Comparison of ENCODE assay signal across 2 cellular contexts in genomic region chr1:225445644-225446297, GRCh38.
TF ChIP-seq lines count a peak whose summit lies in the region.

No MANE protein-coding gene starts in this region.

TF ChIP-seq in GM23338, 12 proteins besides CTCF, POLR2A, EP300 and RAD21 (continued from another document):
- TF ChIP-seq, protein P1, sequence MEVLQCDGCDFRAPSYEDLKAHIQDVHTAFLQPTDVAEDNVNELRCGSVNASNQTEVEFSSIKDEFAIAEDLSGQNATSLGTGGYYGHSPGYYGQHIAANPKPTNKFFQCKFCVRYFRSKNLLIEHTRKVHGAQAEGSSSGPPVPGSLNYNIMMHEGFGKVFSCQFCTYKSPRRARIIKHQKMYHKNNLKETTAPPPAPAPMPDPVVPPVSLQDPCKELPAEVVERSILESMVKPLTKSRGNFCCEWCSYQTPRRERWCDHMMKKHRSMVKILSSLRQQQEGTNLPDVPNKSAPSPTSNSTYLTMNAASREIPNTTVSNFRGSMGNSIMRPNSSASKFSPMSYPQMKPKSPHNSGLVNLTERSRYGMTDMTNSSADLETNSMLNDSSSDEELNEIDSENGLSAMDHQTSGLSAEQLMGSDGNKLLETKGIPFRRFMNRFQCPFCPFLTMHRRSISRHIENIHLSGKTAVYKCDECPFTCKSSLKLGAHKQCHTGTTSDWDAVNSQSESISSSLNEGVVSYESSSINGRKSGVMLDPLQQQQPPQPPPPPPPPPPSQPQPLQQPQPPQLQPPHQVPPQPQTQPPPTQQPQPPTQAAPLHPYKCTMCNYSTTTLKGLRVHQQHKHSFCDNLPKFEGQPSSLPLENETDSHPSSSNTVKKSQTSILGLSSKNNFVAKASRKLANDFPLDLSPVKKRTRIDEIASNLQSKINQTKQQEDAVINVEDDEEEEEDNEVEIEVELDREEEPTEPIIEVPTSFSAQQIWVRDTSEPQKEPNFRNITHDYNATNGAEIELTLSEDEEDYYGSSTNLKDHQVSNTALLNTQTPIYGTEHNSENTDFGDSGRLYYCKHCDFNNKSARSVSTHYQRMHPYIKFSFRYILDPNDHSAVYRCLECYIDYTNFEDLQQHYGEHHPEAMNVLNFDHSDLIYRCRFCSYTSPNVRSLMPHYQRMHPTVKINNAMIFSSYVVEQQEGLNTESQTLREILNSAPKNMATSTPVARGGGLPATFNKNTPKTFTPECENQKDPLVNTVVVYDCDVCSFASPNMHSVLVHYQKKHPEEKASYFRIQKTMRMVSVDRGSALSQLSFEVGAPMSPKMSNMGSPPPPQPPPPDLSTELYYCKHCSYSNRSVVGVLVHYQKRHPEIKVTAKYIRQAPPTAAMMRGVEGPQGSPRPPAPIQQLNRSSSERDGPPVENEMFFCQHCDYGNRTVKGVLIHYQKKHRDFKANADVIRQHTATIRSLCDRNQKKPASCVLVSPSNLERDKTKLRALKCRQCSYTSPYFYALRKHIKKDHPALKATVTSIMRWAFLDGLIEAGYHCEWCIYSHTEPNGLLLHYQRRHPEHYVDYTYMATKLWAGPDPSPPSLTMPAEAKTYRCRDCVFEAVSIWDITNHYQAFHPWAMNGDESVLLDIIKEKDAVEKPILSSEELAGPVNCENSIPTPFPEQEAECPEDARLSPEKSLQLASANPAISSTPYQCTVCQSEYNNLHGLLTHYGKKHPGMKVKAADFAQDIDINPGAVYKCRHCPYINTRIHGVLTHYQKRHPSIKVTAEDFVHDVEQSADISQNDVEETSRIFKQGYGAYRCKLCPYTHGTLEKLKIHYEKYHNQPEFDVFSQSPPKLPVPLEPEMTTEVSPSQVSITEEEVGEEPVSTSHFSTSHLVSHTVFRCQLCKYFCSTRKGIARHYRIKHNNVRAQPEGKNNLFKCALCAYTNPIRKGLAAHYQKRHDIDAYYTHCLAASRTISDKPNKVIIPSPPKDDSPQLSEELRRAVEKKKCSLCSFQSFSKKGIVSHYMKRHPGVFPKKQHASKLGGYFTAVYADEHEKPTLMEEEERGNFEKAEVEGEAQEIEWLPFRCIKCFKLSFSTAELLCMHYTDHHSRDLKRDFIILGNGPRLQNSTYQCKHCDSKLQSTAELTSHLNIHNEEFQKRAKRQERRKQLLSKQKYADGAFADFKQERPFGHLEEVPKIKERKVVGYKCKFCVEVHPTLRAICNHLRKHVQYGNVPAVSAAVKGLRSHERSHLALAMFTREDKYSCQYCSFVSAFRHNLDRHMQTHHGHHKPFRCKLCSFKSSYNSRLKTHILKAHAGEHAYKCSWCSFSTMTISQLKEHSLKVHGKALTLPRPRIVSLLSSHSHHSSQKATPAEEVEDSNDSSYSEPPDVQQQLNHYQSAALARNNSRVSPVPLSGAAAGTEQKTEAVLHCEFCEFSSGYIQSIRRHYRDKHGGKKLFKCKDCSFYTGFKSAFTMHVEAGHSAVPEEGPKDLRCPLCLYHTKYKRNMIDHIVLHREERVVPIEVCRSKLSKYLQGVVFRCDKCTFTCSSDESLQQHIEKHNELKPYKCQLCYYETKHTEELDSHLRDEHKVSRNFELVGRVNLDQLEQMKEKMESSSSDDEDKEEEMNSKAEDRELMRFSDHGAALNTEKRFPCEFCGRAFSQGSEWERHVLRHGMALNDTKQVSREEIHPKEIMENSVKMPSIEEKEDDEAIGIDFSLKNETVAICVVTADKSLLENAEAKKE (CRISPR knock-in tag; IDR thresholded peaks at IDR 0.05), result no peak
- no peak for TF ChIP-seq CREB1 (CRISPR knock-in tag; IDR thresholded peaks at IDR 0.05; ENCODE audit: low read depth)
- no peak for TF ChIP-seq ZNF331 (CRISPR knock-in tag; IDR thresholded peaks at IDR 0.05; ENCODE audit: low read depth)
- no peak for TF ChIP-seq ETS1 (IDR thresholded peaks at IDR 0.05)
- TF ChIP-seq NANOG (IDR thresholded peaks at IDR 0.05; ENCODE audit: borderline replicate concordance), result no peak
- no peak for TF ChIP-seq POLR2AphosphoS5 (IDR thresholded peaks at IDR 0.05; ENCODE audit: low read depth)
- TF ChIP-seq EZH2phosphoT487 (IDR thresholded peaks at IDR 0.05; ENCODE audit: unreplicated experiment), result no peak
- TF ChIP-seq STAT1 (IDR thresholded peaks at IDR 0.05; ENCODE audit: unreplicated experiment), result no peak
- TF ChIP-seq JUNB (IDR thresholded peaks at IDR 0.05; ENCODE audit: unreplicated experiment), result no peak
- TF ChIP-seq EZH2 (IDR thresholded peaks at IDR 0.05; ENCODE audit: low read depth, unreplicated experiment), result no peak
- TF ChIP-seq REST (IDR thresholded peaks at IDR 0.05; ENCODE audit: unreplicated experiment), result no peak

TF ChIP-seq in SK-N-SH treated with all-trans-retinoic acid at 6 μM for 48 hours, 23 proteins besides CTCF, POLR2A, EP300 and RAD21 (continued from another document):
- TF ChIP-seq PPARA (CRISPR knock-in tag; IDR thresholded peaks at IDR 0.05; ENCODE audit: borderline replicate concordance) (no peak), SNAI2 (CRISPR knock-in tag; IDR thresholded peaks at IDR 0.05) (no peak), ZFP30 (CRISPR knock-in tag; IDR thresholded peaks at IDR 0.05) (no peak), POU6F1 (CRISPR knock-in tag; IDR thresholded peaks at IDR 0.05; ENCODE audit: borderline replicate concordance, low read depth) (no peak), ARNTL (CRISPR knock-in tag; IDR thresholded peaks at IDR 0.05; ENCODE audit: borderline replicate concordance, low read depth) (no peak), TOX (CRISPR knock-in tag; IDR thresholded peaks at IDR 0.05; ENCODE audit: borderline replicate concordance) (no peak), ISL1 (CRISPR knock-in tag; IDR thresholded peaks at IDR 0.05) (no peak)
